In genomic region chr7:33982425-33982786, GRCh38 we compare ENCODE assay signal across 12 cellular contexts.
DNase-seq lines count a peak whose midpoint lies in the region; ATAC-seq and TF ChIP-seq lines count a peak whose summit lies in the region.
"Had no signal": no experiment of that assay in that cellular context is flagged by ENCODE, and none has a peak within 500 bp of the region (broad histone marks: within the 10 kb centered on the region; RNA-seq: fewer than 3 reads in every experiment).

No MANE protein-coding gene starts in this region.

- no peak overlapping the region for H3K27ac ChIP-seq in liver (ENCODE audit: low read depth in 1 of 2, low read length in 2 of 2)
- H3K27ac ChIP-seq: right atrium auricular region, SK-N-MC, stomach had no signal

- in situ Hi-C loops in astrocyte of the spinal cord (cut with HindIII; ENCODE audit: low sequenced_read_pairs): no loop called here

- WGBS in liver: 39% methylated on average over 2 of the region's 2 CpGs

- TF ChIP-seq EP300 in Ishikawa (IDR thresholded peaks at IDR 0.05; ENCODE audit: borderline replicate concordance): no peak

- ATAC-seq in GM19395 (IDR thresholded peaks at IDR 0.05; ENCODE audit: unreplicated experiment): no peak

- no peaks in the 10 kb centered on the region for H3K36me3 ChIP-seq in liver (ENCODE audit: control insufficient read depth in 4 of 4, insufficient read depth in 3 of 4, low read depth in 1 of 4, low read length in 3 of 4)
- H3K36me3 ChIP-seq: right atrium auricular region had no signal

- no peak overlapping the region for H3K9ac ChIP-seq in liver (ENCODE audit: low read depth in 1 of 2, low read length in 2 of 2)

- peaks cover 0 to 4% (median 0%) of the 10 kb centered on the region in 4 donors for H3K27me3 ChIP-seq in liver (ENCODE audit: control insufficient read depth in 4 of 4, insufficient read depth in 4 of 4, low read length in 3 of 4)
- H3K27me3 ChIP-seq: right atrium auricular region, stomach had no signal

- no peaks in the 10 kb centered on the region for H3K4me1 ChIP-seq in liver (ENCODE audit: control insufficient read depth in 4 of 4, insufficient read depth in 4 of 4, low read length in 3 of 4)
- H3K4me1 ChIP-seq: right atrium auricular region, stomach had no signal

- H3K4me3 ChIP-seq in astrocyte of the spinal cord (ENCODE audit: low read depth, low read length) (no peak overlapping the region), liver (ENCODE audit: low read depth in 1 of 3, low read length in 3 of 3) (no peak overlapping the region)
- H3K4me3 ChIP-seq: right atrium auricular region, SK-N-MC, stomach had no signal

- DNase-seq in AG09319 (ENCODE audit: extremely low read depth, low read depth): no peak
- peak; percentile 50 for DNase-seq in astrocyte of the spinal cord (ENCODE audit: low read depth, low spot score)
- no peak for DNase-seq in NOMO-1 treated with dmso at 0.1 percent for 144 hours (lab: John Stamatoyannopoulos, UW; ENCODE audit: unreplicated experiment)
- no peak for DNase-seq in NCI-H128 (lab: John Stamatoyannopoulos, UW; ENCODE audit: unreplicated experiment)
- DNase-seq in SKM-1 (lab: John Stamatoyannopoulos, UW; ENCODE audit: unreplicated experiment): no peak
- DNase-seq: DND-41, stomach had no signal

- peak; percentile 8; the same call in 1 of the 2 replicates for TF ChIP-seq RAD21 in Ishikawa (IDR thresholded peaks at IDR 0.05; ENCODE audit: low read depth)
- TF ChIP-seq RAD21 in liver (IDR thresholded peaks at IDR 0.05): peak; percentile 30 to 35

- TF ChIP-seq CTCF in AG09319 (IDR thresholded peaks at IDR 0.05; ENCODE audit: low read depth, low read length) (peak; percentile 61), astrocyte of the spinal cord (IDR thresholded peaks at IDR 0.05; ENCODE audit: low read depth, low read length) (peak; percentile 69), liver (IDR thresholded peaks at IDR 0.05; ENCODE audit: low read depth, low read length, missing input control) (peak; percentile 8)

- no peaks in the 10 kb centered on the region for H3K9me3 ChIP-seq in liver (ENCODE audit: control insufficient read depth in 4 of 4, low read length in 3 of 4)
- H3K9me3 ChIP-seq: right atrium auricular region, stomach had no signal

TF ChIP-seq in Ishikawa, 13 proteins besides CTCF, POLR2A, EP300 and RAD21:
- TF ChIP-seq TAF1 (IDR thresholded peaks at IDR 0.05; ENCODE audit: low read depth) (no peak), TCF12 (IDR thresholded peaks at IDR 0.05; ENCODE audit: low read depth) (no peak), TEAD4 (IDR thresholded peaks at IDR 0.05) (no peak), FOXM1 (IDR thresholded peaks at IDR 0.05; ENCODE audit: borderline replicate concordance, low read depth) (no peak), NFIC (IDR thresholded peaks at IDR 0.05) (no peak), YY1 (IDR thresholded peaks at IDR 0.05; ENCODE audit: low read depth) (no peak), EGR1 (IDR thresholded peaks at IDR 0.05) (no peak), ZBTB7A (IDR thresholded peaks at IDR 0.05; ENCODE audit: low read depth) (no peak), CEBPB (IDR thresholded peaks at IDR 0.05) (no peak), CREB1 (IDR thresholded peaks at IDR 0.05; ENCODE audit: low read depth) (no peak)
- TF ChIP-seq, protein P1, sequence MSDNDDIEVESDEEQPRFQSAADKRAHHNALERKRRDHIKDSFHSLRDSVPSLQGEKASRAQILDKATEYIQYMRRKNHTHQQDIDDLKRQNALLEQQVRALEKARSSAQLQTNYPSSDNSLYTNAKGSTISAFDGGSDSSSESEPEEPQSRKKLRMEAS (IDR thresholded peaks at IDR 0.05): no peak
- TF ChIP-seq, protein P2, sequence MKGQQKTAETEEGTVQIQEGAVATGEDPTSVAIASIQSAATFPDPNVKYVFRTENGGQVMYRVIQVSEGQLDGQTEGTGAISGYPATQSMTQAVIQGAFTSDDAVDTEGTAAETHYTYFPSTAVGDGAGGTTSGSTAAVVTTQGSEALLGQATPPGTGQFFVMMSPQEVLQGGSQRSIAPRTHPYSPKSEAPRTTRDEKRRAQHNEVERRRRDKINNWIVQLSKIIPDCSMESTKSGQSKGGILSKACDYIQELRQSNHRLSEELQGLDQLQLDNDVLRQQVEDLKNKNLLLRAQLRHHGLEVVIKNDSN (IDR thresholded peaks at IDR 0.05): no peak

TF ChIP-seq in liver, 16 proteins besides CTCF, POLR2A, EP300 and RAD21:
- no peak for TF ChIP-seq SP1 (IDR thresholded peaks at IDR 0.05)
- TF ChIP-seq HNF4A (conservative IDR thresholded peaks at IDR 0.05): no peak
- no peak for TF ChIP-seq ZBTB33 (IDR thresholded peaks at IDR 0.05)
- TF ChIP-seq TAF1 (conservative IDR thresholded peaks at IDR 0.05): no peak
- no peak for TF ChIP-seq EGR1 (IDR thresholded peaks at IDR 0.05; ENCODE audit: low read depth in 2 of 2)
- TF ChIP-seq, protein P1 (IDR thresholded peaks at IDR 0.05): no peak
- no peak for TF ChIP-seq FOXA1 (IDR thresholded peaks at IDR 0.05)
- no peak for TF ChIP-seq NR2F2 (IDR thresholded peaks at IDR 0.05)

Comparison
In these comparisons a context has a peak if more than half of its experiments do, and no peak if none do; other contexts are left out.
1. CTCF ChIP-seq: peak in every context shown above with its lines; median percentile 69 in astrocyte of the spinal cord; 61 in AG09319; 8 in liver.